In genomic region chr2:178498137-178498536, GRCh38 we compare ENCODE assay signal across 23 cellular contexts. TPM values are rescaled to one million over a fixed set of nuclear protein-coding genes. Genes with fewer than 3 reads are reported as not detected.
DNase-seq lines count a peak whose midpoint lies in the region; ATAC-seq and TF ChIP-seq lines count a peak whose summit lies in the region.
"Had no signal": no experiment of that assay in that cellular context is flagged by ENCODE, and none has a peak within 500 bp of the region (broad histone marks: within the 10 kb centered on the region; RNA-seq: fewer than 3 reads in every experiment).

No MANE protein-coding gene starts in this region.

- H3K4me3 ChIP-seq in psoas muscle: no peak overlapping the region
- H3K4me3 ChIP-seq: thyroid gland had no signal

- no peaks in the 10 kb centered on the region for H3K9me3 Mint-ChIP-seq in endothelial cell (ENCODE audit: unreplicated experiment)
- H3K9me3 Mint-ChIP-seq: activated T-helper 17 cell treated with anti-CD3 and anti-CD28 coated beads, Interleukin-2, amount 50 U/mL, for 72 hours; dendritic cell treated with granulocyte-macrophage colony-stimulating factor and Interleukin-4, amounts not matched to agents 40 ng/mL and 50 ng/mL, for 4 days; HFFc6; stimulated activated memory B cell treated with anti-CD40 and anti-IgM and Interleukin-4, amounts not matched to agents 10 μg/mL and 1 μg/mL and 100 μg/mL, for 72 hours had no signal

- intact Hi-C loops in psoas muscle (cut with DNase I): no loop called here

- H3K36me3 Mint-ChIP-seq in endothelial cell (ENCODE audit: low read depth, unreplicated experiment): peaks cover 29% of the 10 kb centered on the region

- H3K4me1 ChIP-seq in psoas muscle: no peaks in the 10 kb centered on the region
- H3K4me1 ChIP-seq: Caco-2, thyroid gland had no signal

- peaks cover 12 to 99% of the 10 kb centered on the region in 2 donors for H3K36me3 ChIP-seq in psoas muscle (ENCODE audit: insufficient read depth in 1 of 2, low read depth in 1 of 2)

- H3K4me1 Mint-ChIP-seq in endothelial cell (ENCODE audit: unreplicated experiment): no peaks in the 10 kb centered on the region
- H3K4me1 Mint-ChIP-seq: activated T-helper 17 cell treated with anti-CD3 and anti-CD28 coated beads, Interleukin-2, amount 50 U/mL, for 72 hours; stimulated activated memory B cell treated with anti-CD40 and anti-IgM and Interleukin-4, amounts not matched to agents 10 μg/mL and 1 μg/mL and 100 μg/mL, for 72 hours had no signal

- no peaks in the 10 kb centered on the region for H3K27me3 ChIP-seq in psoas muscle (ENCODE audit: insufficient read depth in 3 of 3, low read length in 2 of 3)
- H3K27me3 ChIP-seq: thyroid gland had no signal

- H3K4me3 Mint-ChIP-seq in endothelial cell (ENCODE audit: unreplicated experiment): no peak overlapping the region
- H3K4me3 Mint-ChIP-seq: activated CD8-positive, alpha-beta memory T cell treated with anti-CD3 and anti-CD28 coated beads, Interleukin-2, amount 10 ng/mL, durations not matched to agents 7 days and 5 days; activated T-helper 17 cell treated with anti-CD3 and anti-CD28 coated beads, Interleukin-2, amount 50 U/mL, for 72 hours; dendritic cell treated with granulocyte-macrophage colony-stimulating factor and Interleukin-4, amounts not matched to agents 40 ng/mL and 50 ng/mL, for 4 days; HFFc6; stimulated activated memory B cell treated with anti-CD40 and anti-IgM and Interleukin-4, amounts not matched to agents 10 μg/mL and 1 μg/mL and 100 μg/mL, for 72 hours had no signal

- TF ChIP-seq CTCF in psoas muscle (IDR thresholded peaks at IDR 0.05) (no peak), endothelial cell (IDR thresholded peaks at IDR 0.05; ENCODE audit: unreplicated experiment) (no peak)

- H3K27ac ChIP-seq in psoas muscle: no peak overlapping the region
- H3K27ac ChIP-seq: thyroid gland had no signal

- no peaks in the 10 kb centered on the region for H3K27me3 Mint-ChIP-seq in endothelial cell (ENCODE audit: unreplicated experiment)
- H3K27me3 Mint-ChIP-seq: activated CD8-positive, alpha-beta memory T cell treated with anti-CD3 and anti-CD28 coated beads, Interleukin-2, amount 10 ng/mL, durations not matched to agents 7 days and 5 days; activated T-helper 17 cell treated with anti-CD3 and anti-CD28 coated beads, Interleukin-2, amount 50 U/mL, for 72 hours; dendritic cell treated with granulocyte-macrophage colony-stimulating factor and Interleukin-4, amounts not matched to agents 40 ng/mL and 50 ng/mL, for 4 days; stimulated activated memory B cell treated with anti-CD40 and anti-IgM and Interleukin-4, amounts not matched to agents 10 μg/mL and 1 μg/mL and 100 μg/mL, for 72 hours had no signal

- ATAC-seq in GM19035 (IDR thresholded peaks at IDR 0.05; ENCODE audit: unreplicated experiment): peak; percentile 58
- peak; percentile 62 for ATAC-seq in HG02798 (IDR thresholded peaks at IDR 0.05; ENCODE audit: poor library complexity, unreplicated experiment)
- ATAC-seq in psoas muscle: peak; percentile 65 to 87 (median 76)
- ATAC-seq: activated CD8-positive, alpha-beta memory T cell treated with anti-CD3 and anti-CD28 coated beads, Interleukin-2, amount 10 ng/mL, durations not matched to agents 7 days and 5 days; activated T-helper 17 cell treated with anti-CD3 and anti-CD28 coated beads, Interleukin-2, amount 50 U/mL, for 72 hours; left colon; stimulated activated memory B cell treated with anti-CD40 and anti-IgM and Interleukin-4, amounts not matched to agents 10 μg/mL and 1 μg/mL and 100 μg/mL, for 72 hours had no signal

- H3K27ac Mint-ChIP-seq in endothelial cell (ENCODE audit: unreplicated experiment): no peak overlapping the region
- H3K27ac Mint-ChIP-seq: activated CD8-positive, alpha-beta memory T cell treated with anti-CD3 and anti-CD28 coated beads, Interleukin-2, amount 10 ng/mL, durations not matched to agents 7 days and 5 days; activated T-helper 17 cell treated with anti-CD3 and anti-CD28 coated beads, Interleukin-2, amount 50 U/mL, for 72 hours; dendritic cell treated with granulocyte-macrophage colony-stimulating factor and Interleukin-4, amounts not matched to agents 40 ng/mL and 50 ng/mL, for 4 days; HFFc6; stimulated activated memory B cell treated with anti-CD40 and anti-IgM and Interleukin-4, amounts not matched to agents 10 μg/mL and 1 μg/mL and 100 μg/mL, for 72 hours had no signal

- no peaks in the 10 kb centered on the region for H3K9me3 ChIP-seq in psoas muscle
- H3K9me3 ChIP-seq: Caco-2, thyroid gland had no signal

- DNase-seq in NCI-H526 (lab: John Stamatoyannopoulos, UW): peak; percentile 63 to 70
- DNase-seq in psoas muscle: no peak
- DNase-seq in glomerular visceral epithelial cell (ENCODE audit: extremely low spot score): no peak
- no peak for DNase-seq in NCI-H2171 (lab: John Stamatoyannopoulos, UW)
- DNase-seq in NCI-H82 (lab: John Stamatoyannopoulos, UW): no peak
- no peak for DNase-seq in endothelial cell (ENCODE audit: low spot score)
- DNase-seq: activated CD8-positive, alpha-beta memory T cell treated with anti-CD3 and anti-CD28 coated beads, Interleukin-2, amount 10 ng/mL, durations not matched to agents 7 days and 5 days; AML-193; Caco-2; foreskin fibroblast; HFFc6; KBM-7; left colon; NCI-H1092; NCI-H2107; stimulated activated CD4-positive, alpha-beta T cell treated with anti-CD3 and anti-CD28 coated beads, Interleukin-15, amount 100 ng/mL, for 24 hours; T-helper 9 cell; thyroid gland had no signal

RNA-seq across cellular contexts. Expression of gene PLEKHA3, which starts 17.9 kb away (rescaled TPM):
- total RNA-seq in psoas muscle (10 to 100 TPM; 13.5 to 22.5 (median 17.6) TPM), endothelial cell (ENCODE audit: unreplicated experiment) (20.4 TPM)
- polyA plus RNA-seq in psoas muscle: 1 to 10 TPM; 4.0 to 8.1 (median 4.2) TPM

RNA-seq across cellular contexts. Expression of gene FKBP7, which starts 19.7 kb away (rescaled TPM):
- 1 to 10 TPM; 2.1 to 4.4 (median 2.9) TPM for total RNA-seq in psoas muscle
- polyA plus RNA-seq in psoas muscle: 1 to 10 TPM; 2.5 to 5.6 (median 5.1) TPM
- 15.5 TPM for total RNA-seq in endothelial cell (ENCODE audit: unreplicated experiment)

RNA-seq across cellular contexts. Expression of gene PJVK, which starts 47.0 kb away (rescaled TPM):
- total RNA-seq in psoas muscle (1 to 10 TPM; 1.2 to 1.8 (median 1.4) TPM), endothelial cell (ENCODE audit: unreplicated experiment) (3.7 TPM)
- polyA plus RNA-seq in psoas muscle: 1 to 10 TPM in 1 of 3 donors, under 1 TPM in 2; 0.34 to 1.5 (median 0.72) TPM

RNA-seq across cellular contexts. Expression of gene PRKRA, which starts 47.2 kb away (rescaled TPM):
- total RNA-seq in psoas muscle (10 to 100 TPM; 53.1 to 96.2 (median 84.8) TPM), endothelial cell (ENCODE audit: unreplicated experiment) (33.1 TPM)
- polyA plus RNA-seq in psoas muscle: 100 to 1,000 TPM in 1 of 3 donors, 10 to 100 TPM in 2; 73.0 to 106 (median 84.1) TPM

Comparison
In these comparisons a context has a peak if more than half of its experiments do, and no peak if none do; other contexts are left out.
1. DNase-seq: peak in NCI-H526 (2 of 2); none in psoas muscle (0 of 2), glomerular visceral epithelial cell (single experiment), NCI-H2171 (single experiment), NCI-H82 (single experiment) and endothelial cell (single experiment).
2. Peak in every context shown above with its lines, with median percentiles within 50 percentile points of each other: ATAC-seq.